ENCODE assay signal across 35 cellular contexts in the genomic region with DNA sequence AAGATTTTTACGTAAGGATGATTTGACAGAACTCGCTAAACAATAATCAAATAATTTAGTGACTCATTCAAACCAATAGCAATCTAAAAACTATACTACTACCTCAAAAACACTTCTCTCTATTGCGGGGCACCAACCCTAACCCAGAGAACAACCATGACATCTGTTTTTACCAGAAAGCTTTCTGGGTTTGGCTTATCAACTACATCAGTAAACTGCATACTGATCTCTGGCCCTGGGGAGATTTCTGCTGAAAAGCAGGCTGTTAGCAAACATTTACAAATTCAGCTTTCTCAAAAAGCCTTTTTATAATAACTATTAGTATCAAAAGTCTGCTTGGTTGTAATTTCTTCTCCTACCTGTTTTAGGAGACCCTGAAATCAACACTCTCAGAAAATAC.
"Had no signal": no experiment of that assay in that cellular context is flagged by ENCODE, and none has a peak within 500 bp of the region (broad histone marks: within the 10 kb centered on the region; RNA-seq: fewer than 3 reads in every experiment).

No MANE protein-coding gene starts in this region.

- H3K36me3 Mint-ChIP-seq: activated CD4-positive, alpha-beta memory T cell treated with anti-CD3 and anti-CD28 coated beads for 36 hours; activated naive CD4-positive, alpha-beta T cell treated with anti-CD3 and anti-CD28 coated beads, Interleukin-2, amount 50 U/mL, for 24 hours; activated naive CD8-positive, alpha-beta T cell; activated naive CD8-positive, alpha-beta T cell treated with anti-CD3 and anti-CD28 coated beads, Interleukin-2, amount 10 ng/mL, durations not matched to agents 7 days and 5 days; brain had no signal

- H3K4me3 Mint-ChIP-seq: activated B cell treated with CpG ODN at 0.5 μM for 24 hours; activated CD4-positive, alpha-beta memory T cell treated with anti-CD3 and anti-CD28 coated beads for 36 hours; activated CD4-positive, alpha-beta T cell treated with anti-CD3 and anti-CD28 coated beads, Interleukin-2, amount 10 ng/mL, durations not matched to agents 24 days and 14 days; activated CD8-positive, alpha-beta T cell treated with anti-CD3 and anti-CD28 coated beads for 36 hours; activated naive CD4-positive, alpha-beta T cell treated with anti-CD3 and anti-CD28 coated beads for 36 hours; activated naive CD4-positive, alpha-beta T cell treated with anti-CD3 and anti-CD28 coated beads, Interleukin-2, amount 50 U/mL, for 24 hours; activated naive CD8-positive, alpha-beta T cell; activated naive CD8-positive, alpha-beta T cell treated with anti-CD3 and anti-CD28 coated beads, Interleukin-2, amount 10 ng/mL, durations not matched to agents 7 days and 5 days; activated naive CD8-positive, alpha-beta T cell treated with anti-CD3 and anti-CD28 coated beads, Interleukin-2, amount 50 U/mL, for 24 hours; activated T-cell treated with anti-CD3 and anti-CD28 coated beads, Interleukin-2, amount 50 U/mL, for 4 hours; activated T-cell treated with anti-CD3 and anti-CD28 coated beads, Interleukin-2, amount 50 U/mL, for 72 hours; activated T-helper 1 cell treated with anti-CD3 and anti-CD28 coated beads, Interleukin-12 subunit alpha, Interleukin-12 subunit beta, Interleukin-2, Interleukin-4 antibody, amounts not matched to agents 30 ng/mL and 10 ng/mL and 1 ng/mL, durations not matched to agents 14 hours and 24 hours and 36 hours; activated T-helper 17 cell treated with anti-CD3 and anti-CD28 coated beads, Interleukin-2, amount 50 U/mL, for 72 hours; brain; central memory CD8-positive, alpha-beta T cell; T-helper 1 cell treated with Interleukin-12 subunit alpha and Interleukin-12 subunit beta and Interleukin-4 antibody, amounts not matched to agents 30 μg/mL and 1 μg/mL, for 36 hours; T-helper 2 cell treated with Interferon-gamma antibody and Interleukin-4, amounts not matched to agents 5 μg/mL and 100 μg/mL, for 36 hours had no signal

- DNase-seq: activated B cell treated with CpG ODN at 0.5 μM for 24 hours; activated CD4-positive, alpha-beta memory T cell treated with anti-CD3 and anti-CD28 coated beads for 36 hours; activated CD4-positive, alpha-beta T cell treated with anti-CD3 and anti-CD28 coated beads for 4 hours; activated CD4-positive, alpha-beta T cell treated with anti-CD3 and anti-CD28 coated beads, Interleukin-2, amount 10 ng/mL, durations not matched to agents 24 days and 14 days; activated CD4-positive, alpha-beta T cell treated with anti-CD3 and anti-CD28 coated beads, Interleukin-2, amount 50 U/mL, for 1 hour; activated CD4-positive, alpha-beta T cell treated with anti-CD3 and anti-CD28 coated beads, Interleukin-2, amount 50 U/mL, for 4 hours; activated CD4-positive, CD25-positive, alpha-beta regulatory T cell treated with anti-CD3 and anti-CD28 coated beads, Interleukin-2, amount 50 U/mL, for 72 hours; activated CD8-positive, alpha-beta memory T cell treated with anti-CD3 and anti-CD28 coated beads, Interleukin-2, amount 50 U/mL, for 4 hours; activated CD8-positive, alpha-beta T cell treated with anti-CD3 and anti-CD28 coated beads for 36 hours; activated effector memory CD4-positive, alpha-beta T cell treated with anti-CD3 and anti-CD28 coated beads, Interleukin-2, amount 50 U/mL, for 16 hours; activated gamma-delta T cell treated with Interleukin-2 at 50 U/mL for 16 hours; activated naive CD4-positive, alpha-beta T cell; activated naive CD4-positive, alpha-beta T cell treated with anti-CD3 and anti-CD28 coated beads for 36 hours; activated naive CD8-positive, alpha-beta T cell treated with anti-CD3 and anti-CD28 coated beads, Interleukin-2, amount 10 ng/mL, durations not matched to agents 7 days and 5 days; activated naive CD8-positive, alpha-beta T cell treated with anti-CD3 and anti-CD28 coated beads, Interleukin-2, amount 50 U/mL, for 24 hours; activated T-cell treated with anti-CD3 and anti-CD28 coated beads for 4 hours; activated T-cell treated with anti-CD3 and anti-CD28 coated beads, Interleukin-2, amount 50 U/mL, for 1 hour; activated T-cell treated with anti-CD3 and anti-CD28 coated beads, Interleukin-2, amount 50 U/mL, for 4 hours; activated T-cell treated with anti-CD3 and anti-CD28 coated beads, Interleukin-2, amount 50 U/mL, for 72 hours; amygdala; anterior cingulate cortex; caudate nucleus; cerebellar nuclear complex; T-helper 9 cell had no signal

- H3K9me3 ChIP-seq: ascending aorta had no signal

- ATAC-seq: activated CD8-positive, alpha-beta T cell treated with anti-CD3 and anti-CD28 coated beads for 36 hours; activated naive CD8-positive, alpha-beta T cell treated with anti-CD3 and anti-CD28 coated beads, Interleukin-2, amount 50 U/mL, for 24 hours; activated T-cell treated with anti-CD3 and anti-CD28 coated beads, Interleukin-2, amount 50 U/mL, for 4 hours; activated T-cell treated with anti-CD3 and anti-CD28 coated beads, Interleukin-2, amount 50 U/mL, for 72 hours; activated T-helper 17 cell treated with anti-CD3 and anti-CD28 coated beads, Interleukin-2, amount 50 U/mL, for 72 hours had no signal

- H3K27ac Mint-ChIP-seq: activated B cell treated with CpG ODN at 0.5 μM for 24 hours; activated CD4-positive, alpha-beta memory T cell treated with anti-CD3 and anti-CD28 coated beads for 36 hours; activated CD4-positive, alpha-beta T cell treated with anti-CD3 and anti-CD28 coated beads, Interleukin-2, amount 10 ng/mL, durations not matched to agents 24 days and 14 days; activated CD8-positive, alpha-beta T cell treated with anti-CD3 and anti-CD28 coated beads for 36 hours; activated naive CD4-positive, alpha-beta T cell treated with anti-CD3 and anti-CD28 coated beads for 36 hours; activated naive CD4-positive, alpha-beta T cell treated with anti-CD3 and anti-CD28 coated beads, Interleukin-2, amount 50 U/mL, for 24 hours; activated naive CD8-positive, alpha-beta T cell; activated naive CD8-positive, alpha-beta T cell treated with anti-CD3 and anti-CD28 coated beads, Interleukin-2, amount 10 ng/mL, durations not matched to agents 7 days and 5 days; activated naive CD8-positive, alpha-beta T cell treated with anti-CD3 and anti-CD28 coated beads, Interleukin-2, amount 50 U/mL, for 24 hours; activated T-cell treated with anti-CD3 and anti-CD28 coated beads, Interleukin-2, amount 50 U/mL, for 72 hours; activated T-helper 1 cell treated with anti-CD3 and anti-CD28 coated beads, Interleukin-12 subunit alpha, Interleukin-12 subunit beta, Interleukin-2, Interleukin-4 antibody, amounts not matched to agents 30 ng/mL and 10 ng/mL and 1 ng/mL, durations not matched to agents 14 hours and 24 hours and 36 hours; activated T-helper 17 cell treated with anti-CD3 and anti-CD28 coated beads, Interleukin-2, amount 50 U/mL, for 72 hours; brain; T-helper 1 cell treated with Interleukin-12 subunit alpha and Interleukin-12 subunit beta and Interleukin-4 antibody, amounts not matched to agents 30 μg/mL and 1 μg/mL, for 36 hours; T-helper 2 cell treated with Interferon-gamma antibody and Interleukin-4, amounts not matched to agents 5 μg/mL and 100 μg/mL, for 36 hours had no signal

- H3K27me3 Mint-ChIP-seq: activated B cell treated with CpG ODN at 0.5 μM for 24 hours; activated CD4-positive, alpha-beta memory T cell treated with anti-CD3 and anti-CD28 coated beads for 36 hours; activated CD4-positive, alpha-beta T cell treated with anti-CD3 and anti-CD28 coated beads, Interleukin-2, amount 10 ng/mL, durations not matched to agents 24 days and 14 days; activated CD8-positive, alpha-beta T cell treated with anti-CD3 and anti-CD28 coated beads for 36 hours; activated naive CD4-positive, alpha-beta T cell treated with anti-CD3 and anti-CD28 coated beads, Interleukin-2, amount 50 U/mL, for 24 hours; activated naive CD8-positive, alpha-beta T cell; activated naive CD8-positive, alpha-beta T cell treated with anti-CD3 and anti-CD28 coated beads, Interleukin-2, amount 10 ng/mL, durations not matched to agents 7 days and 5 days; activated naive CD8-positive, alpha-beta T cell treated with anti-CD3 and anti-CD28 coated beads, Interleukin-2, amount 50 U/mL, for 24 hours; activated T-helper 17 cell treated with anti-CD3 and anti-CD28 coated beads, Interleukin-2, amount 50 U/mL, for 72 hours; brain; central memory CD8-positive, alpha-beta T cell had no signal

- H3K4me3 ChIP-seq: ascending aorta, cardiac muscle cell had no signal

- H3K9me3 Mint-ChIP-seq: activated CD4-positive, alpha-beta T cell treated with anti-CD3 and anti-CD28 coated beads, Interleukin-2, amount 10 ng/mL, durations not matched to agents 24 days and 14 days; activated naive CD4-positive, alpha-beta T cell treated with anti-CD3 and anti-CD28 coated beads for 36 hours; activated naive CD8-positive, alpha-beta T cell treated with anti-CD3 and anti-CD28 coated beads, Interleukin-2, amount 10 ng/mL, durations not matched to agents 7 days and 5 days; activated naive CD8-positive, alpha-beta T cell treated with anti-CD3 and anti-CD28 coated beads, Interleukin-2, amount 50 U/mL, for 24 hours; activated T-cell treated with anti-CD3 and anti-CD28 coated beads, Interleukin-2, amount 50 U/mL, for 4 hours; activated T-helper 17 cell treated with anti-CD3 and anti-CD28 coated beads, Interleukin-2, amount 50 U/mL, for 72 hours; brain; central memory CD8-positive, alpha-beta T cell; T-helper 1 cell treated with Interleukin-12 subunit alpha and Interleukin-12 subunit beta and Interleukin-4 antibody, amounts not matched to agents 30 μg/mL and 1 μg/mL, for 36 hours had no signal

- H3K27ac ChIP-seq: ascending aorta, cardiac muscle cell, VCaP had no signal

- H3K27me3 ChIP-seq: ascending aorta, cardiac muscle cell had no signal

- H3K4me1 Mint-ChIP-seq: activated B cell treated with CpG ODN at 0.5 μM for 24 hours; activated CD4-positive, alpha-beta T cell treated with anti-CD3 and anti-CD28 coated beads, Interleukin-2, amount 10 ng/mL, durations not matched to agents 24 days and 14 days; activated naive CD4-positive, alpha-beta T cell treated with anti-CD3 and anti-CD28 coated beads, Interleukin-2, amount 50 U/mL, for 24 hours; activated naive CD8-positive, alpha-beta T cell treated with anti-CD3 and anti-CD28 coated beads, Interleukin-2, amount 10 ng/mL, durations not matched to agents 7 days and 5 days; activated naive CD8-positive, alpha-beta T cell treated with anti-CD3 and anti-CD28 coated beads, Interleukin-2, amount 50 U/mL, for 24 hours; activated T-helper 17 cell treated with anti-CD3 and anti-CD28 coated beads, Interleukin-2, amount 50 U/mL, for 72 hours; brain; central memory CD8-positive, alpha-beta T cell had no signal

- H3K36me3 ChIP-seq: ascending aorta, cardiac muscle cell had no signal

- H3K4me1 ChIP-seq: ascending aorta had no signal
